Comparison of ENCODE assay signal across 16 cellular contexts in genomic region chr12:55712154-55712553, GRCh38. TPM values are rescaled to one million over a fixed set of nuclear protein-coding genes. Genes with fewer than 3 reads are reported as not detected.
A peak's percentile ranks its signal among the peaks of the same experiment; 100 is the strongest.
DNase-seq lines count a peak whose midpoint lies in the region; ATAC-seq, FAIRE-seq and TF ChIP-seq lines count a peak whose summit lies in the region.
"Had no signal": no experiment of that assay in that cellular context is flagged by ENCODE, and none has a peak within 500 bp of the region (broad histone marks: within the 10 kb centered on the region; RNA-seq: fewer than 3 reads in every experiment).

No MANE protein-coding gene starts in this region.

- no peak overlapping the region for H2AFZ ChIP-seq in astrocyte (ENCODE audit: low read depth, low read length)

- no peak overlapping the region for H3K4me2 ChIP-seq in astrocyte (ENCODE audit: low read length)

- DNase-seq in astrocyte (ENCODE audit: low read depth) = no peak
- DNase-seq in Right ventricle myocardium superior = peak; percentile 74
- DNase-seq in neural crest cell (ENCODE audit: low read depth, low spot score) = no peak
- DNase-seq in tibial artery = no peak
- DNase-seq in activated T-cell treated with anti-CD3 and anti-CD28 coated beads, Interleukin-2, amount 50 U/mL, for 72 hours = no peak
- no peak for DNase-seq in activated CD4-positive, CD25-positive, alpha-beta regulatory T cell (lab: John Stamatoyannopoulos, UW)
- DNase-seq: activated gamma-delta T cell; BE2C; kidney; NCI-H2029; NCI-H526 treated with DMSO at 0.1 percent for 48 hours; stimulated activated CD4-positive, alpha-beta T cell treated with anti-CD3 and anti-CD28 coated beads, Interleukin-4, amount 100 ng/mL, for 4 hours; stimulated activated CD8-positive, alpha-beta memory T cell treated with anti-CD3 and anti-CD28 coated beads, Interleukin-4, amount 100 ng/mL, for 48 hours had no signal

- no peak overlapping the region for H3K4me3 Mint-ChIP-seq in astrocyte (ENCODE audit: unreplicated experiment)
- H3K4me3 Mint-ChIP-seq in neural crest cell = peak overlapping the region; percentile 41
- no peak overlapping the region for H3K4me3 Mint-ChIP-seq in activated T-cell treated with anti-CD3 and anti-CD28 coated beads, Interleukin-2, amount 50 U/mL, for 72 hours

- peaks cover 23% of the 10 kb centered on the region for H3K4me1 Mint-ChIP-seq in astrocyte (ENCODE audit: low read depth, unreplicated experiment)
- H3K4me1 Mint-ChIP-seq in neural crest cell = peaks cover 35% of the 10 kb centered on the region
- peaks cover 31% of the 10 kb centered on the region for H3K4me1 Mint-ChIP-seq in activated T-cell treated with anti-CD3 and anti-CD28 coated beads, Interleukin-2, amount 50 U/mL, for 72 hours (ENCODE audit: low read depth)

- no peak overlapping the region for H3K9ac ChIP-seq in astrocyte (ENCODE audit: low read length)

- TF ChIP-seq CTCF in astrocyte (IDR thresholded peaks at IDR 0.05; ENCODE audit: insufficient read depth, low read depth, low read length) = no peak
- TF ChIP-seq CTCF in neural crest cell (conservative IDR thresholded peaks at IDR 0.05) = no peak
- no peak for TF ChIP-seq CTCF in tibial artery (IDR thresholded peaks at IDR 0.05)

- H3K9me3 ChIP-seq in astrocyte (ENCODE audit: insufficient read depth, low read depth, low read length) (no peaks in the 10 kb centered on the region), tibial artery (no peaks in the 10 kb centered on the region)
- H3K9me3 ChIP-seq: BE2C, SJSA1 had no signal

- FAIRE-seq in astrocyte (lab: Jason Lieb, UNC) = no peak
- FAIRE-seq: kidney had no signal

- H3K9me3 Mint-ChIP-seq in astrocyte (ENCODE audit: unreplicated experiment) (no peaks in the 10 kb centered on the region), neural crest cell (no peaks in the 10 kb centered on the region)
- no peaks in the 10 kb centered on the region for H3K9me3 Mint-ChIP-seq in activated T-cell treated with anti-CD3 and anti-CD28 coated beads, Interleukin-2, amount 50 U/mL, for 72 hours
- H3K9me3 Mint-ChIP-seq: IgD-negative memory B cell had no signal

- H3K79me2 ChIP-seq in astrocyte (ENCODE audit: insufficient read depth, low read length) = no peaks in the 10 kb centered on the region

- peaks cover 33% of the 10 kb centered on the region for H3K27me3 Mint-ChIP-seq in astrocyte (ENCODE audit: low read depth, unreplicated experiment)
- H3K27me3 Mint-ChIP-seq in neural crest cell (ENCODE audit: low read depth) = peaks cover 66% of the 10 kb centered on the region
- peaks cover 25% of the 10 kb centered on the region for H3K27me3 Mint-ChIP-seq in activated T-cell treated with anti-CD3 and anti-CD28 coated beads, Interleukin-2, amount 50 U/mL, for 72 hours (ENCODE audit: low read depth)

- peaks cover 3% of the 10 kb centered on the region for H3K27me3 ChIP-seq in astrocyte (ENCODE audit: insufficient read depth, low read length)
- no peaks in the 10 kb centered on the region for H3K27me3 ChIP-seq in tibial artery

- ATAC-seq in Right ventricle myocardium superior (ENCODE audit: poor library complexity) (peak; percentile 51), HG02840 (IDR thresholded peaks at IDR 0.05; ENCODE audit: low FRiP score, unreplicated experiment) (no peak)
- no peak for ATAC-seq in activated T-cell treated with anti-CD3 and anti-CD28 coated beads, Interleukin-2, amount 50 U/mL, for 72 hours (replicated peaks in 1 of 2)

- H3K27ac ChIP-seq in astrocyte (ENCODE audit: low read depth, low read length) (no peak overlapping the region), tibial artery (peak overlapping the region; percentile 96 to 98)
- H3K27ac ChIP-seq: SJSA1 had no signal

- H3K4me1 ChIP-seq in astrocyte (ENCODE audit: insufficient read depth, low read length) (peaks cover 33% of the 10 kb centered on the region), tibial artery (peaks cover 0 to 85% (median 55%) of the 10 kb centered on the region in 4 donors)

- no peaks in the 10 kb centered on the region for H3K36me3 ChIP-seq in astrocyte (ENCODE audit: insufficient read depth, low read length)
- no peaks in the 10 kb centered on the region for H3K36me3 ChIP-seq in tibial artery
- H3K36me3 ChIP-seq: BE2C, SJSA1 had no signal

- intact Hi-C loops in Right ventricle myocardium superior (cut with DNase I) = no loop called here
- intact Hi-C loops in tibial artery (cut with DNase I; ENCODE audit: low total_unique reads) = no loop called here

- H3K27ac Mint-ChIP-seq in astrocyte (ENCODE audit: unreplicated experiment) (peak overlapping the region; percentile 13), neural crest cell (ENCODE audit: unreplicated experiment) (no peak overlapping the region)
- no peak overlapping the region for H3K27ac Mint-ChIP-seq in activated T-cell treated with anti-CD3 and anti-CD28 coated beads, Interleukin-2, amount 50 U/mL, for 72 hours
- H3K27ac Mint-ChIP-seq: IgD-negative memory B cell had no signal

- H4K20me1 ChIP-seq in astrocyte (ENCODE audit: insufficient read depth, low read length) = no peaks in the 10 kb centered on the region

- H3K36me3 Mint-ChIP-seq in astrocyte (ENCODE audit: low read depth, unreplicated experiment) (no peaks in the 10 kb centered on the region), neural crest cell (ENCODE audit: low read depth) (no peaks in the 10 kb centered on the region)
- no peaks in the 10 kb centered on the region for H3K36me3 Mint-ChIP-seq in activated T-cell treated with anti-CD3 and anti-CD28 coated beads, Interleukin-2, amount 50 U/mL, for 72 hours (ENCODE audit: insufficient read depth in 2 of 2)
- H3K36me3 Mint-ChIP-seq: IgD-negative memory B cell had no signal

- no peak overlapping the region for H3K4me3 ChIP-seq in astrocyte (ENCODE audit: insufficient read depth, low read depth, low read length)
- peak overlapping the region; percentile 94 to 96 for H3K4me3 ChIP-seq in tibial artery
- H3K4me3 ChIP-seq: SJSA1 had no signal

RNA-seq across cellular contexts. Expression of gene BLOC1S1, which starts 3.7 kb away (rescaled TPM):
- 49.2 and 51.0 TPM in 2 replicates for total RNA-seq in astrocyte
- total RNA-seq in Right ventricle myocardium superior = 119 TPM
- 105 and 111 TPM in 2 replicates for total RNA-seq in neural crest cell
- total RNA-seq in activated T-cell treated with anti-CD3 and anti-CD28 coated beads, Interleukin-2, amount 50 U/mL, for 72 hours = 100 to 1,000 TPM; 116 to 121 TPM

RNA-seq across cellular contexts. Expression of gene ITGA7, which starts 4.5 kb away (rescaled TPM):
- total RNA-seq in astrocyte (20.4 and 26.5 TPM in 2 replicates), Right ventricle myocardium superior (437 TPM), neural crest cell (57.9 and 63.7 TPM in 2 replicates)
- total RNA-seq in activated T-cell treated with anti-CD3 and anti-CD28 coated beads, Interleukin-2, amount 50 U/mL, for 72 hours = 1 to 10 TPM; 6.6 to 8.9 TPM

RNA-seq across cellular contexts. Expression of gene RDH5, which starts 8.0 kb away (rescaled TPM):
- total RNA-seq in astrocyte (1.4 and 2.1 TPM in 2 replicates), Right ventricle myocardium superior (10.1 TPM), neural crest cell (10.4 and 14.2 TPM in 2 replicates)
- total RNA-seq in activated T-cell treated with anti-CD3 and anti-CD28 coated beads, Interleukin-2, amount 50 U/mL, for 72 hours = 1 to 10 TPM; 7.3 to 9.3 TPM

RNA-seq across cellular contexts. Expression of gene CD63, which starts 16.7 kb away (rescaled TPM):
- total RNA-seq in astrocyte (965 and 1,014 TPM in 2 replicates), Right ventricle myocardium superior (723 TPM), neural crest cell (535 and 560 TPM in 2 replicates)
- total RNA-seq in activated T-cell treated with anti-CD3 and anti-CD28 coated beads, Interleukin-2, amount 50 U/mL, for 72 hours = 100 to 1,000 TPM; 122 to 154 TPM

RNA-seq across cellular contexts. Expression of gene GDF11, which starts 30.8 kb away (rescaled TPM):
- 25.3 and 28.9 TPM in 2 replicates for total RNA-seq in astrocyte
- 6.0 TPM for total RNA-seq in Right ventricle myocardium superior
- 66.6 and 67.0 TPM in 2 replicates for total RNA-seq in neural crest cell
- 1 to 10 TPM; 3.4 to 4.8 TPM for total RNA-seq in activated T-cell treated with anti-CD3 and anti-CD28 coated beads, Interleukin-2, amount 50 U/mL, for 72 hours
